1 cellular context compared by ENCODE assay signal in the genomic region with DNA sequence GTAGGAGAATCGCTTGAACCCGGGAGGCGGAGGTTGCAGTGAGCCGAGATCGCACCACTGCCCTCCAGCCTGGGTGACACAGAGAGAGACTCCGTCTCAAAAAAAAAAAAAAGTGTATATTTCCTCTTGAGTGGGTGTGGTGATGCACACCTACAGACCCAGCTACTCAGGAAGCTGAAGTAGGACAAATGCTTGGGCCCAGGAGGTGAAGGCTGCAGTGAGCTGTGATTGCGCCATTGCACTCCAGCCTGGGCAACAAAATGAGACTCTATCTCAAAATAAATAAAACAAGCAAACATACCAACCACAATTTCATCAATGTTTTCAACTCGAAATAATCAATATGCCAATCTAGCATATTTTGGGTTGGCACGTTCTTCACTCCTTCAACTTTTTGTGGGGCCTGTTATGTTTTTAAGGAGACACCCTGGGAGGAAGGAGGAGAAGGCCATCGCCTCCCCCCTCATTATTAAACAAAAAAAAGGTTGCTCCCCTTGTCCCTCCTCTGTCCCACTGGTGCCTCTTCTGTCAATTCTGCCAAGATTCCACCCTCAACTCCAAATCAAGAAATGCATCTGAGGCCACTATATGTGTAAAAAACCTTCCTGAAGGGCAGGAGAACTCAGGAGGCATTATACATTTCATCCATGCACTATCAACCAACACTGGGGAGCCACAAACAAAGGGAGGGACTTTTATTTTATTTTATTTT.
TF ChIP-seq lines count a peak whose summit lies in the region.

No MANE protein-coding gene starts in this region.

TF ChIP-seq in liver, 16 proteins besides CTCF, POLR2A, EP300 and RAD21 (continued from another document):
- TF ChIP-seq, protein P1, sequence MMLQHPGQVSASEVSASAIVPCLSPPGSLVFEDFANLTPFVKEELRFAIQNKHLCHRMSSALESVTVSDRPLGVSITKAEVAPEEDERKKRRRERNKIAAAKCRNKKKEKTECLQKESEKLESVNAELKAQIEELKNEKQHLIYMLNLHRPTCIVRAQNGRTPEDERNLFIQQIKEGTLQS (IDR thresholded peaks at IDR 0.05): peak; percentile 19
- TF ChIP-seq, protein P2, sequence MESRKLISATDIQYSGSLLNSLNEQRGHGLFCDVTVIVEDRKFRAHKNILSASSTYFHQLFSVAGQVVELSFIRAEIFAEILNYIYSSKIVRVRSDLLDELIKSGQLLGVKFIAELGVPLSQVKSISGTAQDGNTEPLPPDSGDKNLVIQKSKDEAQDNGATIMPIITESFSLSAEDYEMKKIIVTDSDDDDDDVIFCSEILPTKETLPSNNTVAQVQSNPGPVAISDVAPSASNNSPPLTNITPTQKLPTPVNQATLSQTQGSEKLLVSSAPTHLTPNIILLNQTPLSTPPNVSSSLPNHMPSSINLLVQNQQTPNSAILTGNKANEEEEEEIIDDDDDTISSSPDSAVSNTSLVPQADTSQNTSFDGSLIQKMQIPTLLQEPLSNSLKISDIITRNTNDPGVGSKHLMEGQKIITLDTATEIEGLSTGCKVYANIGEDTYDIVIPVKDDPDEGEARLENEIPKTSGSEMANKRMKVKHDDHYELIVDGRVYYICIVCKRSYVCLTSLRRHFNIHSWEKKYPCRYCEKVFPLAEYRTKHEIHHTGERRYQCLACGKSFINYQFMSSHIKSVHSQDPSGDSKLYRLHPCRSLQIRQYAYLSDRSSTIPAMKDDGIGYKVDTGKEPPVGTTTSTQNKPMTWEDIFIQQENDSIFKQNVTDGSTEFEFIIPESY (IDR thresholded peaks at IDR 0.05): peak; percentile 25
- no peak for TF ChIP-seq GABPA (IDR thresholded peaks at IDR 0.05 in 1 of 2, conservative IDR thresholded peaks at IDR 0.05 in 1 of 2)
- TF ChIP-seq RXRA (IDR thresholded peaks at IDR 0.05): peak; percentile 80 to 87
- TF ChIP-seq YY1 (IDR thresholded peaks at IDR 0.05): peak; percentile 77
- TF ChIP-seq TAF1 (conservative IDR thresholded peaks at IDR 0.05): no peak
- TF ChIP-seq HNF4A (conservative IDR thresholded peaks at IDR 0.05): peak; percentile 76 to 79
- peak; percentile 43 for TF ChIP-seq FOXA2 (IDR thresholded peaks at IDR 0.05)
